Comparison of ENCODE assay signal across 1 cellular context in genomic region chr7:131042269-131043160, GRCh38.
TF ChIP-seq lines count a peak whose summit lies in the region.

No MANE protein-coding gene starts in this region.

TF ChIP-seq in HepG2, 621 proteins besides CTCF, POLR2A, EP300 and RAD21 (continued from another document):
- TF ChIP-seq MAFK (conservative IDR thresholded peaks at IDR 0.05 in 1 of 2, IDR thresholded peaks at IDR 0.05 in 1 of 2; ENCODE audit: low read length in 2 of 2) (peak; percentile 10 to 24; a peak in 1 of 4 replicates), ZNF772 (CRISPR knock-in tag; IDR thresholded peaks at IDR 0.05) (no peak)
